ENCODE assay signal across 20 cellular contexts in genomic region chr3:17013571-17013970, GRCh38.
DNase-seq lines count a peak whose midpoint lies in the region; ATAC-seq and TF ChIP-seq lines count a peak whose summit lies in the region.
"Had no signal": no experiment of that assay in that cellular context is flagged by ENCODE, and none has a peak within 500 bp of the region (broad histone marks: within the 10 kb centered on the region; RNA-seq: fewer than 3 reads in every experiment).

No MANE protein-coding gene starts in this region.

- H3K36me3 Mint-ChIP-seq in CD8-positive, alpha-beta T cell: peaks cover 77% of the 10 kb centered on the region
- peaks cover 30% of the 10 kb centered on the region for H3K36me3 Mint-ChIP-seq in central memory CD8-positive, alpha-beta T cell (ENCODE audit: insufficient read depth)

- H3K36me3 ChIP-seq in CD8-positive, alpha-beta T cell (ENCODE audit: insufficient read depth, low read length): peaks cover 14% of the 10 kb centered on the region
- H3K36me3 ChIP-seq in vagina (no peaks in the 10 kb centered on the region), MG63 (no peaks in the 10 kb centered on the region)
- H3K36me3 ChIP-seq: uterus had no signal

- peak overlapping the region; percentile 28 for H3K27ac Mint-ChIP-seq in CD8-positive, alpha-beta T cell
- peak overlapping the region; percentile 47 for H3K27ac Mint-ChIP-seq in central memory CD8-positive, alpha-beta T cell (ENCODE audit: low read depth)
- H3K27ac Mint-ChIP-seq: activated CD4-positive, alpha-beta memory T cell treated with anti-CD3 and anti-CD28 coated beads for 36 hours; activated naive CD8-positive, alpha-beta T cell treated with anti-CD3 and anti-CD28 coated beads for 36 hours had no signal

- no peaks in the 10 kb centered on the region for H3K27me3 ChIP-seq in CD8-positive, alpha-beta T cell (ENCODE audit: insufficient read depth, low read length)
- no peaks in the 10 kb centered on the region for H3K27me3 ChIP-seq in vagina
- H3K27me3 ChIP-seq in MG63: no peaks in the 10 kb centered on the region
- H3K27me3 ChIP-seq: left lung, uterus had no signal

- CTCF ChIA-PET in CD8-positive, alpha-beta T cell (lab: Charles Lee): no interaction called here

- DNase-seq in CD8-positive, alpha-beta T cell: no peak
- DNase-seq in central memory CD8-positive, alpha-beta T cell (ENCODE audit: low spot score in 2 of 2): no peak
- DNase-seq in vagina (ENCODE audit: extremely low spot score in 2 of 2) (no peak), glomerular visceral epithelial cell (ENCODE audit: extremely low spot score) (no peak), NCI-H748 treated with DMSO at 0.1 percent for 48 hours (lab: John Stamatoyannopoulos, UW) (no peak), MG63 (no peak)
- DNase-seq: activated CD4-positive, alpha-beta memory T cell treated with anti-CD3 and anti-CD28 coated beads for 36 hours; activated naive CD8-positive, alpha-beta T cell treated with anti-CD3 and anti-CD28 coated beads for 36 hours; DMS79; effector memory CD8-positive, alpha-beta T cell; left lung; mucosa of descending colon; NCI-H1436; NCI-H69; psoas muscle; SHP77 treated with DMSO at 0.1 percent for 48 hours; T-cell; uterus had no signal

- POLR2A ChIA-PET in CD8-positive, alpha-beta T cell (lab: Charles Lee): no interaction called here

- H3K4me3 ChIP-seq in CD8-positive, alpha-beta T cell (ENCODE audit: low read depth, low read length): no peak overlapping the region
- H3K4me3 ChIP-seq in vagina (no peak overlapping the region), MG63 (no peak overlapping the region)
- H3K4me3 ChIP-seq: left lung, mucosa of descending colon, psoas muscle, uterus had no signal

- H3K9me3 Mint-ChIP-seq in CD8-positive, alpha-beta T cell: no peaks in the 10 kb centered on the region
- H3K9me3 Mint-ChIP-seq in central memory CD8-positive, alpha-beta T cell: no peaks in the 10 kb centered on the region
- H3K9me3 Mint-ChIP-seq: activated CD4-positive, alpha-beta memory T cell treated with anti-CD3 and anti-CD28 coated beads for 36 hours; activated naive CD8-positive, alpha-beta T cell treated with anti-CD3 and anti-CD28 coated beads for 36 hours; effector memory CD8-positive, alpha-beta T cell; T-cell had no signal

- H3K27ac ChIP-seq in CD8-positive, alpha-beta T cell (ENCODE audit: low read depth, low read length): no peak overlapping the region
- no peak overlapping the region for H3K27ac ChIP-seq in vagina
- H3K27ac ChIP-seq: left lung, psoas muscle, uterus had no signal

- TF ChIP-seq CTCF in CD8-positive, alpha-beta T cell (IDR thresholded peaks at IDR 0.05): no peak
- TF ChIP-seq CTCF in vagina (IDR thresholded peaks at IDR 0.05): no peak

- H3K4me3 Mint-ChIP-seq in CD8-positive, alpha-beta T cell: no peak overlapping the region
- no peak overlapping the region for H3K4me3 Mint-ChIP-seq in central memory CD8-positive, alpha-beta T cell
- H3K4me3 Mint-ChIP-seq: activated CD4-positive, alpha-beta memory T cell treated with anti-CD3 and anti-CD28 coated beads for 36 hours; activated naive CD8-positive, alpha-beta T cell treated with anti-CD3 and anti-CD28 coated beads for 36 hours; effector memory CD8-positive, alpha-beta T cell; T-cell had no signal

- no peak for TF ChIP-seq POLR2A in GM18505 (IDR thresholded peaks at IDR 0.05; ENCODE audit: borderline replicate concordance, extremely low read depth, insufficient read depth, insufficient read length)
- TF ChIP-seq POLR2A in vagina (IDR thresholded peaks at IDR 0.05): no peak

- no peaks in the 10 kb centered on the region for H3K4me1 ChIP-seq in CD8-positive, alpha-beta T cell (ENCODE audit: insufficient read depth, low read length)
- no peaks in the 10 kb centered on the region for H3K4me1 ChIP-seq in vagina
- H3K4me1 ChIP-seq: left lung, uterus had no signal

- H3K4me1 Mint-ChIP-seq in CD8-positive, alpha-beta T cell (ENCODE audit: low read depth): peaks cover 51% of the 10 kb centered on the region
- peaks cover 56% of the 10 kb centered on the region for H3K4me1 Mint-ChIP-seq in central memory CD8-positive, alpha-beta T cell

- intact Hi-C loops in CD8-positive, alpha-beta T cell (cut with DNase I, micrococcal nuclease): loop anchor here in 1 of 2 experiments (2.0 kb wide), 1 partner anchor 15 kb away; no protein-coding TSS in a partner anchor
- intact Hi-C loops in vagina (cut with DNase I): no loop called here

- no peaks in the 10 kb centered on the region for H3K27me3 Mint-ChIP-seq in CD8-positive, alpha-beta T cell (ENCODE audit: low read depth)
- no peaks in the 10 kb centered on the region for H3K27me3 Mint-ChIP-seq in central memory CD8-positive, alpha-beta T cell
- H3K27me3 Mint-ChIP-seq: activated CD4-positive, alpha-beta memory T cell treated with anti-CD3 and anti-CD28 coated beads for 36 hours; activated naive CD8-positive, alpha-beta T cell treated with anti-CD3 and anti-CD28 coated beads for 36 hours; effector memory CD8-positive, alpha-beta T cell; T-cell had no signal

- no peak for ATAC-seq in CD8-positive, alpha-beta T cell
- ATAC-seq in GM18505 (IDR thresholded peaks at IDR 0.05; ENCODE audit: unreplicated experiment): peak; percentile 85
- ATAC-seq in HG02973 (IDR thresholded peaks at IDR 0.05; ENCODE audit: unreplicated experiment): peak; percentile 62
- no peak for ATAC-seq in central memory CD8-positive, alpha-beta T cell (replicated peaks; ENCODE audit: extremely low read depth, poor library complexity, severe bottlenecking)
- ATAC-seq: effector memory CD8-positive, alpha-beta T cell; mucosa of descending colon; T-cell had no signal

- no peaks in the 10 kb centered on the region for H3K9me3 ChIP-seq in CD8-positive, alpha-beta T cell (ENCODE audit: low read length)
- H3K9me3 ChIP-seq in vagina (no peaks in the 10 kb centered on the region), MG63 (no peaks in the 10 kb centered on the region)
- H3K9me3 ChIP-seq: left lung, mucosa of descending colon, psoas muscle, uterus had no signal

Comparison
In these comparisons a context has a peak if more than half of its experiments do, and no peak if none do; other contexts are left out.
1. ATAC-seq: peak in GM18505 (single experiment) and HG02973 (single experiment); none in CD8-positive, alpha-beta T cell (single experiment) and central memory CD8-positive, alpha-beta T cell (single experiment).